ENCODE assay signal across 17 cellular contexts in the genomic region with DNA sequence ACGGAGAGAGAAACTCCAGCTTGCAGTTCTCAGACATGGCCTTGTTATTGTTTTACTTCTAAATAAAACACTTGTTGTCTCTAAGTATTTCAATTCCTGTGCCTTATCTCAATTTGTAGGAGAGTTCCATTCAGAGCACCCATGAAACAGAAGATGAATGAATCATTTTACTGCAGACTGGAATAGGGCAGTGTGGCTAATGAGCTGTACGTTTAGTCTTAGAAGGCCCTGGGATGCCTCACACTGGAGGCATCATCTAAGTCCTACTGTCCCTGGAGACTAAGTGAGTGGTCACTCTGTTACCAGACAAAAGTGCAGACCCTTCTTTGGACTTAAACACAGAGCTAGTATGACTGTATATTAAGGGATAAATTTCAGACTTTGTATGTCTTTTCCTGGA.
"Had no signal": no experiment of that assay in that cellular context is flagged by ENCODE, and none has a peak within 500 bp of the region (broad histone marks: within the 10 kb centered on the region; RNA-seq: fewer than 3 reads in every experiment).

No MANE protein-coding gene starts in this region.

- H3K27ac ChIP-seq: esophagus muscularis mucosa, lower lobe of right lung, ovary, sigmoid colon, stomach, thoracic aorta, upper lobe of right lung had no signal

- H3K4me1 ChIP-seq: lower lobe of right lung, stomach, upper lobe of right lung had no signal

- FAIRE-seq: colon, endometrium had no signal

- ATAC-seq: activated CD4-positive, CD25-positive, alpha-beta regulatory T cell treated with anti-CD3 and anti-CD28 coated beads, Interleukin-2, amount 50 U/mL, for 24 hours; lower lobe of right lung; upper lobe of right lung had no signal

- H3K27me3 ChIP-seq: ovary, sigmoid colon, stomach, upper lobe of right lung had no signal

- DNase-seq: activated CD4-positive, alpha-beta T cell treated with anti-CD3 and anti-CD28 coated beads, Interleukin-2, amount 50 U/mL, for 1 hour; activated CD8-positive, alpha-beta memory T cell treated with anti-CD3 and anti-CD28 coated beads for 24 hours; activated naive CD8-positive, alpha-beta T cell treated with anti-CD3 and anti-CD28 coated beads, Interleukin-2, amount 10 ng/mL, durations not matched to agents 7 days and 5 days; anterior cingulate cortex; glutamatergic neuron; left cardiac atrium; lower lobe of right lung; ovary; sigmoid colon; stimulated activated CD4-positive, alpha-beta T cell treated with anti-CD3 and anti-CD28 coated beads, Interleukin-2, amount 100 ng/mL, for 24 hours; stomach; upper lobe of right lung had no signal

- H3K36me3 ChIP-seq: esophagus muscularis mucosa, lower lobe of right lung, ovary, sigmoid colon, stomach, thoracic aorta, upper lobe of right lung had no signal

- H3K9me3 ChIP-seq: esophagus muscularis mucosa, lower lobe of right lung, ovary, sigmoid colon, stomach, thoracic aorta, upper lobe of right lung had no signal

- H3K4me3 ChIP-seq: esophagus muscularis mucosa, lower lobe of right lung, ovary, sigmoid colon, stomach, thoracic aorta, upper lobe of right lung had no signal
